39 cellular contexts compared by ENCODE assay signal in the genomic region with DNA sequence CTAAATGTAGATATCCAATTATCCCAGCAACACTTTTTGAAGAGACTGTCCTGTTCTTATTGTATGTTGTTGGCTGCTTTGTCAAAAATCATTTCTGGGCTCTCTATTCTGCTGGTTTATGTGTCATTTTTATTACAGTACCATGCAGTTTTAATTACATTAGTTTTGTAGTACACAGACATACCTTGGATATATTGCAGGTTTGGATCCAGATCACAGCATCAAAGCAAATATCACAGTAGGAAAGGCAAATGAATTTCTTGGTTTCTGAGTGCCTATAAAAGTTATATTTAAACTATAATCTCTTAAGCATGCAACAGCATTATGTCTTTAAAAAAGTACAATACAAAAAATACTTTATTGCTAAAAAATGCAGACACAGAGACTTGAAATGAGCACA.
"Had no signal": no experiment of that assay in that cellular context is flagged by ENCODE, and none has a peak within 500 bp of the region (broad histone marks: within the 10 kb centered on the region; RNA-seq: fewer than 3 reads in every experiment).

No MANE protein-coding gene starts in this region.

- H3K4me3 Mint-ChIP-seq: activated naive CD4-positive, alpha-beta T cell treated with anti-CD3 and anti-CD28 coated beads for 36 hours; activated naive CD4-positive, alpha-beta T cell treated with anti-CD3 and anti-CD28 coated beads, Interleukin-2, amount 10 ng/mL, durations not matched to agents 7 days and 5 days; activated naive CD4-positive, alpha-beta T cell treated with anti-CD3 and anti-CD28 coated beads, Interleukin-2, amount 50 U/mL, for 24 hours; activated naive CD8-positive, alpha-beta T cell; activated naive CD8-positive, alpha-beta T cell treated with anti-CD3 and anti-CD28 coated beads for 36 hours; activated naive CD8-positive, alpha-beta T cell treated with anti-CD3 and anti-CD28 coated beads, Interleukin-2, amount 10 ng/mL, durations not matched to agents 7 days and 5 days; activated naive CD8-positive, alpha-beta T cell treated with anti-CD3 and anti-CD28 coated beads, Interleukin-2, amount 50 U/mL, for 24 hours; activated T-cell treated with anti-CD3 and anti-CD28 coated beads, Interleukin-2, amount 50 U/mL, for 4 hours; activated T-cell treated with anti-CD3 and anti-CD28 coated beads, Interleukin-2, amount 50 U/mL, for 72 hours; activated T-helper 1 cell treated with anti-CD3 and anti-CD28 coated beads, Interleukin-12 subunit alpha, Interleukin-12 subunit beta, Interleukin-2, Interleukin-4 antibody, amounts not matched to agents 30 ng/mL and 10 ng/mL and 1 ng/mL, durations not matched to agents 14 hours and 24 hours and 36 hours; activated T-helper 17 cell treated with anti-CD3 and anti-CD28 coated beads, Interleukin-2, amount 50 U/mL, for 72 hours; brain; central memory CD8-positive, alpha-beta T cell had no signal

- H3K36me3 Mint-ChIP-seq: activated naive CD4-positive, alpha-beta T cell treated with anti-CD3 and anti-CD28 coated beads, Interleukin-2, amount 10 ng/mL, durations not matched to agents 7 days and 5 days; activated naive CD4-positive, alpha-beta T cell treated with anti-CD3 and anti-CD28 coated beads, Interleukin-2, amount 50 U/mL, for 24 hours; activated naive CD4-positive, alpha-beta T cell treated with anti-CD3 and anti-CD28 coated beads, Interleukin-2, amount 50 U/mL, for 72 hours; activated naive CD8-positive, alpha-beta T cell; activated naive CD8-positive, alpha-beta T cell treated with anti-CD3 and anti-CD28 coated beads for 36 hours; activated naive CD8-positive, alpha-beta T cell treated with anti-CD3 and anti-CD28 coated beads, Interleukin-2, amount 10 ng/mL, durations not matched to agents 7 days and 5 days; brain had no signal

- H3K4me3 ChIP-seq: adrenal gland, ascending aorta, body of pancreas, breast epithelium, cardiac muscle cell had no signal

- H3K36me3 ChIP-seq: adrenal gland, ascending aorta, brain microvascular endothelial cell, breast epithelium, cardiac muscle cell had no signal

- H3K9me3 Mint-ChIP-seq: activated naive CD4-positive, alpha-beta T cell treated with anti-CD3 and anti-CD28 coated beads, Interleukin-2, amount 50 U/mL, for 24 hours; activated naive CD4-positive, alpha-beta T cell treated with anti-CD3 and anti-CD28 coated beads, Interleukin-2, amount 50 U/mL, for 72 hours; activated naive CD8-positive, alpha-beta T cell treated with anti-CD3 and anti-CD28 coated beads for 36 hours; activated T-helper 1 cell treated with anti-CD3 and anti-CD28 coated beads, Interleukin-12 subunit alpha, Interleukin-12 subunit beta, Interleukin-2, Interleukin-4 antibody, amounts not matched to agents 30 ng/mL and 10 ng/mL and 1 ng/mL, durations not matched to agents 14 hours and 24 hours and 36 hours; activated T-helper 2 cell treated with anti-CD3 and anti-CD28 coated beads, Interferon-gamma antibody, Interleukin-2, Interleukin-4, amounts not matched to agents 10 μg/mL and 5 μg/mL and 100 μg/mL, durations not matched to agents 14 hours and 24 hours and 36 hours; central memory CD8-positive, alpha-beta T cell had no signal

- H3K27me3 ChIP-seq: adrenal gland, ascending aorta, body of pancreas, brain microvascular endothelial cell, breast epithelium, cardiac muscle cell had no signal

- H3K4me1 ChIP-seq: ascending aorta, body of pancreas, breast epithelium had no signal

- H3K27ac ChIP-seq: adrenal gland, ascending aorta, body of pancreas, brain microvascular endothelial cell, breast epithelium, cardiac muscle cell had no signal

- H3K4me1 Mint-ChIP-seq: activated naive CD4-positive, alpha-beta T cell treated with anti-CD3 and anti-CD28 coated beads, Interleukin-2, amount 10 ng/mL, durations not matched to agents 7 days and 5 days; activated naive CD4-positive, alpha-beta T cell treated with anti-CD3 and anti-CD28 coated beads, Interleukin-2, amount 50 U/mL, for 24 hours; activated naive CD8-positive, alpha-beta T cell treated with anti-CD3 and anti-CD28 coated beads for 36 hours; activated naive CD8-positive, alpha-beta T cell treated with anti-CD3 and anti-CD28 coated beads, Interleukin-2, amount 10 ng/mL, durations not matched to agents 7 days and 5 days; activated naive CD8-positive, alpha-beta T cell treated with anti-CD3 and anti-CD28 coated beads, Interleukin-2, amount 50 U/mL, for 24 hours; activated T-helper 17 cell treated with anti-CD3 and anti-CD28 coated beads, Interleukin-2, amount 50 U/mL, for 72 hours; brain; central memory CD8-positive, alpha-beta T cell had no signal

- DNase-seq: activated effector memory CD4-positive, alpha-beta T cell treated with anti-CD3 and anti-CD28 coated beads, Interleukin-2, amount 50 U/mL, for 16 hours; activated effector memory CD4-positive, alpha-beta T cell treated with Interleukin-2 at 50 U/mL for 16 hours; activated gamma-delta T cell; activated gamma-delta T cell treated with Interleukin-2 at 50 U/mL for 16 hours; activated naive CD4-positive, alpha-beta T cell; activated naive CD4-positive, alpha-beta T cell treated with anti-CD3 and anti-CD28 coated beads for 36 hours; activated naive CD4-positive, alpha-beta T cell treated with anti-CD3 and anti-CD28 coated beads, Interleukin-2, amount 10 ng/mL, durations not matched to agents 7 days and 5 days; activated naive CD4-positive, alpha-beta T cell treated with anti-CD3 and anti-CD28 coated beads, Interleukin-2, amount 50 U/mL, for 16 hours; activated naive CD4-positive, alpha-beta T cell treated with Interleukin-2 at 50 U/mL for 16 hours; activated naive CD8-positive, alpha-beta T cell treated with anti-CD3 and anti-CD28 coated beads for 36 hours; activated naive CD8-positive, alpha-beta T cell treated with anti-CD3 and anti-CD28 coated beads, Interleukin-2, amount 10 ng/mL, durations not matched to agents 7 days and 5 days; activated naive CD8-positive, alpha-beta T cell treated with anti-CD3 and anti-CD28 coated beads, Interleukin-2, amount 50 U/mL, for 24 hours; activated T-cell treated with anti-CD3 and anti-CD28 coated beads, Interleukin-2, amount 50 U/mL, for 4 hours; activated T-cell treated with anti-CD3 and anti-CD28 coated beads, Interleukin-2, amount 50 U/mL, for 48 hours; activated T-cell treated with anti-CD3 and anti-CD28 coated beads, Interleukin-2, amount 50 U/mL, for 72 hours; adrenal gland; amniotic stem cell; amygdala; anterior cingulate cortex; aorta; body of pancreas; brain microvascular endothelial cell; caudate nucleus; central memory CD4-positive, alpha-beta T cell; cerebellar nuclear complex had no signal

- ATAC-seq: activated naive CD4-positive, alpha-beta T cell treated with anti-CD3 and anti-CD28 coated beads, Interleukin-2, amount 50 U/mL, for 72 hours; activated naive CD8-positive, alpha-beta T cell treated with anti-CD3 and anti-CD28 coated beads, Interleukin-2, amount 50 U/mL, for 24 hours; activated T-cell treated with anti-CD3 and anti-CD28 coated beads, Interleukin-2, amount 50 U/mL, for 4 hours; activated T-cell treated with anti-CD3 and anti-CD28 coated beads, Interleukin-2, amount 50 U/mL, for 72 hours; activated T-helper 17 cell treated with anti-CD3 and anti-CD28 coated beads, Interleukin-2, amount 50 U/mL, for 72 hours; body of pancreas had no signal

- H3K27ac Mint-ChIP-seq: activated naive CD4-positive, alpha-beta T cell treated with anti-CD3 and anti-CD28 coated beads for 36 hours; activated naive CD4-positive, alpha-beta T cell treated with anti-CD3 and anti-CD28 coated beads, Interleukin-2, amount 10 ng/mL, durations not matched to agents 7 days and 5 days; activated naive CD4-positive, alpha-beta T cell treated with anti-CD3 and anti-CD28 coated beads, Interleukin-2, amount 50 U/mL, for 24 hours; activated naive CD4-positive, alpha-beta T cell treated with anti-CD3 and anti-CD28 coated beads, Interleukin-2, amount 50 U/mL, for 72 hours; activated naive CD8-positive, alpha-beta T cell; activated naive CD8-positive, alpha-beta T cell treated with anti-CD3 and anti-CD28 coated beads for 36 hours; activated naive CD8-positive, alpha-beta T cell treated with anti-CD3 and anti-CD28 coated beads, Interleukin-2, amount 10 ng/mL, durations not matched to agents 7 days and 5 days; activated naive CD8-positive, alpha-beta T cell treated with anti-CD3 and anti-CD28 coated beads, Interleukin-2, amount 50 U/mL, for 24 hours; activated T-cell treated with anti-CD3 and anti-CD28 coated beads, Interleukin-2, amount 50 U/mL, for 72 hours; activated T-helper 1 cell treated with anti-CD3 and anti-CD28 coated beads, Interleukin-12 subunit alpha, Interleukin-12 subunit beta, Interleukin-2, Interleukin-4 antibody, amounts not matched to agents 30 ng/mL and 10 ng/mL and 1 ng/mL, durations not matched to agents 14 hours and 24 hours and 36 hours; activated T-helper 17 cell treated with anti-CD3 and anti-CD28 coated beads, Interleukin-2, amount 50 U/mL, for 72 hours; activated T-helper 2 cell treated with anti-CD3 and anti-CD28 coated beads, Interferon-gamma antibody, Interleukin-2, Interleukin-4, amounts not matched to agents 10 μg/mL and 5 μg/mL and 100 μg/mL, durations not matched to agents 14 hours and 24 hours and 36 hours; brain had no signal

- FAIRE-seq: astrocyte, bronchial epithelial cell, colon had no signal

- H3K9me3 ChIP-seq: adrenal gland, ascending aorta, body of pancreas, breast epithelium had no signal

- H3K27me3 Mint-ChIP-seq: activated naive CD4-positive, alpha-beta T cell treated with anti-CD3 and anti-CD28 coated beads, Interleukin-2, amount 10 ng/mL, durations not matched to agents 7 days and 5 days; activated naive CD4-positive, alpha-beta T cell treated with anti-CD3 and anti-CD28 coated beads, Interleukin-2, amount 50 U/mL, for 24 hours; activated naive CD8-positive, alpha-beta T cell; activated naive CD8-positive, alpha-beta T cell treated with anti-CD3 and anti-CD28 coated beads for 36 hours; activated naive CD8-positive, alpha-beta T cell treated with anti-CD3 and anti-CD28 coated beads, Interleukin-2, amount 10 ng/mL, durations not matched to agents 7 days and 5 days; activated naive CD8-positive, alpha-beta T cell treated with anti-CD3 and anti-CD28 coated beads, Interleukin-2, amount 50 U/mL, for 24 hours; activated T-helper 17 cell treated with anti-CD3 and anti-CD28 coated beads, Interleukin-2, amount 50 U/mL, for 72 hours; central memory CD8-positive, alpha-beta T cell had no signal
